ENCODE assay signal across 16 cellular contexts in the genomic region with DNA sequence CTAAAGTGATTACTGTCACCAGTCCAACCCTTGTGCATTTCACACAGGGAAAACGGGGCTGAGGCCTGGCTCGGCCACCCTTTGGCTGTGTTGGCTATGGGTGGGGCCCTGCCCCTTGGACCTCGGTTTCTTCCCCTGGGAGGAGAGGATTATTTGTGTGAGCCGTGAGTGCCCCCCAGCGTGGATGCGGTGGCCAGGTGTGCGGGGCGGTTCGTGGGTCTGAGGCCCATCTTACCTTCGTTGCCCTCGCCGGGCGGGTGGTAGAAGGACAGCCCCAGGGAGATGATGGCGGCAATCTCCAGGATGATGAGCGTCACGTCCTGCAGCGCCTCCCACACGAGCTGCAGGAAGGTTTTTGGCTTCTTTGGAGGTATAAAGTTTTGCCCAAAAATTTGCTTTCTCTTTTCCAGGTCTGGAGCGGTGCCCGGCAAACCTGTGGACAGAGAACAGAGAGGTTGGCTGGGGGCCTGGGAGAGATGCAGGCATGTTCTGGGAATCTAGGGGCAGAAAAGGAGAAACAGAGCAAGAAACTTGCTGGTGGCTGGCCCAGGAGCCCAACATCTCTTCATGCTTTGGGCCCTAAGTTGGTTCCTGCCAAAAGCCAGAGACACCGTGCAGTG.
"Had no signal": no experiment of that assay in that cellular context is flagged by ENCODE, and none has a peak within 500 bp of the region (broad histone marks: within the 10 kb centered on the region; RNA-seq: fewer than 3 reads in every experiment).

No MANE protein-coding gene starts in this region.

- H3K4me3 ChIP-seq: dorsolateral prefrontal cortex, heart left ventricle, suprapubic skin, thyroid gland, uterus had no signal

- ATAC-seq: heart left ventricle; natural killer cell treated with Interleukin-12 subunit alpha and Interleukin-12 subunit beta and Interleukin-15 and Interleukin-18, amount 100 ng/mL, for 72 hours; sciatic nerve; stimulated activated naive CD8-positive, alpha-beta T cell treated with anti-CD3 and anti-CD28 coated beads, Interleukin-15, Interleukin-2, amounts not matched to agents 100 U/mL and 50 U/mL, for 24 hours had no signal

- DNase-seq: cortex of kidney; effector CD8-positive, alpha-beta T cell; heart left ventricle; hippocampal formation; kidney glomerular epithelial cell; stimulated activated CD4-positive, alpha-beta T cell treated with anti-CD3 and anti-CD28 coated beads, Interleukin-2, amount 100 ng/mL, for 24 hours; stimulated activated naive CD8-positive, alpha-beta T cell treated with anti-CD3 and anti-CD28 coated beads, Interleukin-15, Interleukin-2, amounts not matched to agents 100 U/mL and 50 U/mL, for 24 hours; thyroid gland; uterus had no signal

- H3K36me3 ChIP-seq: heart left ventricle, neutrophil, suprapubic skin, thyroid gland, uterus had no signal

- H3K27me3 ChIP-seq: dorsolateral prefrontal cortex, heart left ventricle, suprapubic skin, thyroid gland, uterus had no signal

- H3K4me1 ChIP-seq: heart left ventricle, suprapubic skin, thyroid gland, uterus had no signal

- H3K9me3 ChIP-seq: heart left ventricle, neutrophil, suprapubic skin, thyroid gland, uterus had no signal

- H3K27ac ChIP-seq: heart left ventricle, neutrophil, suprapubic skin, thyroid gland, uterus had no signal

- FAIRE-seq: frontal cortex, islet of Langerhans had no signal
